ENCODE assay signal across 8 cellular contexts in genomic region chr19:9785367-9786331, GRCh38. TPM values are rescaled to one million over a fixed set of nuclear protein-coding genes. Genes with fewer than 3 reads are reported as not detected.
DNase-seq lines count a peak whose midpoint lies in the region; ATAC-seq and TF ChIP-seq lines count a peak whose summit lies in the region.

No MANE protein-coding gene starts in this region.

- H2AFZ ChIP-seq in hepatocyte: peak overlapping the region; percentile 57

- H3K4me1 ChIP-seq in hepatocyte (ENCODE audit: insufficient read depth): peaks cover 33% of the 10 kb centered on the region

- peak overlapping the region; percentile 54 for H3K4me3 ChIP-seq in GM12875 (ENCODE audit: low read depth, low read length)
- H3K4me3 ChIP-seq in hepatocyte: peak overlapping the region; percentile 30

- no peaks in the 10 kb centered on the region for H3K27me3 ChIP-seq in hepatocyte

- H4K20me1 ChIP-seq in hepatocyte (ENCODE audit: insufficient read depth, poor library complexity, severe bottlenecking): no peaks in the 10 kb centered on the region

- 1% methylated on average over 32 of the region's 74 CpGs for WGBS in hepatocyte (ENCODE audit: low lambda C conversion rate, missing lambda C conversion rate)

- peaks cover 33% of the 10 kb centered on the region for H3K79me2 ChIP-seq in hepatocyte

- peak overlapping the region; percentile 98 for H3K27ac ChIP-seq in hepatocyte

- ATAC-seq in HG02798 (IDR thresholded peaks at IDR 0.05; ENCODE audit: poor library complexity, unreplicated experiment): peak; percentile 74

- H3K9me3 ChIP-seq in hepatocyte (ENCODE audit: low read depth): no peaks in the 10 kb centered on the region

- peak overlapping the region; percentile 77 for H3K4me2 ChIP-seq in hepatocyte

- no peaks in the 10 kb centered on the region for H3K9me2 ChIP-seq in hepatocyte (replicated peaks; ENCODE audit: insufficient read depth)

- no peak for TF ChIP-seq CTCF in GM12875 (IDR thresholded peaks at IDR 0.05; ENCODE audit: borderline replicate concordance, insufficient read depth, low read depth, low read length)
- no peak for TF ChIP-seq CTCF in hepatocyte (IDR thresholded peaks at IDR 0.05; ENCODE audit: poor library complexity)

- H3K36me3 ChIP-seq in hepatocyte (replicated peaks; ENCODE audit: insufficient read depth, low read depth): no peaks in the 10 kb centered on the region

- DNase-seq in NCI-H187 (lab: John Stamatoyannopoulos, UW): peak; percentile 53 to 92
- peak; percentile 96 for DNase-seq in T-helper 9 cell
- DNase-seq in astrocyte of the hippocampus (ENCODE audit: low read depth, low spot score): peak; percentile 98
- peak; percentile 100 for DNase-seq in hepatocyte (ENCODE audit: low spot score)
- peak; percentile 86 for DNase-seq in renal cortical epithelial cell (ENCODE audit: low read depth)
- no peak for DNase-seq in GF-D8 (lab: John Stamatoyannopoulos, UW)

RNA-seq across cellular contexts. Expression of gene ZNF846, which starts 17.1 kb away (rescaled TPM):
- total RNA-seq in hepatocyte (26.0 and 28.4 TPM in 2 replicates), renal cortical epithelial cell (2.1 and 25.8 TPM in 2 replicates)
- 16.9 and 23.3 TPM in 2 replicates for polyA plus RNA-seq in hepatocyte

RNA-seq across cellular contexts. Expression of gene FBXL12, which starts 33.2 kb away (rescaled TPM):
- 28.1 and 33.1 TPM in 2 replicates for total RNA-seq in hepatocyte
- polyA plus RNA-seq in hepatocyte: 42.3 and 44.4 TPM in 2 replicates
- 9.7 and 16.7 TPM in 2 replicates for total RNA-seq in renal cortical epithelial cell

RNA-seq across cellular contexts. Expression of gene UBL5, which starts 42.1 kb away (rescaled TPM):
- 528 and 581 TPM in 2 replicates for total RNA-seq in hepatocyte
- polyA plus RNA-seq in hepatocyte: 613 and 628 TPM in 2 replicates
- total RNA-seq in renal cortical epithelial cell: 229 and 449 TPM in 2 replicates

RNA-seq across cellular contexts. Expression of gene PIN1, which starts 49.5 kb away (rescaled TPM):
- total RNA-seq in hepatocyte (62.1 and 79.0 TPM in 2 replicates), renal cortical epithelial cell (92.3 and 112 TPM in 2 replicates)
- polyA plus RNA-seq in hepatocyte: 123 and 136 TPM in 2 replicates
